9 cellular contexts compared by ENCODE assay signal in the genomic region with DNA sequence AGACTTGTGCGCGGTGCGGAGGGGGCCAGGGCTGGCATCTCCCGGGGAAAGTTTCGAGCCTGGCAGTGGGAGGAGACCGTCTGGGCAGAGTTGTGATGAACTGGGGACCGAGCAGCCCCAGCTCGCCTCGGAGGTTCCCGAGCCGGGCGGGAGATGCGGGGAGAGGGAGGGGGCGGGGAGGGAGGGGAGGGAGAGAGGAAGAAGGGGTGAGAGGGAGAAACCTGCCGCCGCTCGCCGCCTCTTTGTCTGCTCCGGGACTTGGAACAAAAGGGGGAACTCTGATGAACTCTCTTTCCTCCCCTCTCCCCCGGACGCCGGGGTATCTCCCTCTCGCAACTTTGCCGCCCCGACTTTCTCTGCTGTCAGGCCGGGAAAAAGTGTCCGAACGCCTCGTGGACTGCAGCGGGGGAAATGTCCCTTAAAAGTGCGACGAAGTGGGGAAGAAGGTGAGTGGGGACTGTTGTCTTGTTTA.
DNase-seq lines count a peak whose midpoint lies in the region; ATAC-seq and TF ChIP-seq lines count a peak whose summit lies in the region.
"Had no signal": no experiment of that assay in that cellular context is flagged by ENCODE, and none has a peak within 500 bp of the region (broad histone marks: within the 10 kb centered on the region; RNA-seq: fewer than 3 reads in every experiment).

No MANE protein-coding gene starts in this region.

- TF ChIP-seq CTCF in natural killer cell (IDR thresholded peaks at IDR 0.05) = no peak

- no peak for ATAC-seq in natural killer cell
- ATAC-seq: HCT116 had no signal

- no peaks in the 10 kb centered on the region for H3K36me3 Mint-ChIP-seq in natural killer cell

- peaks cover 42 to 56% of the 10 kb centered on the region in 2 donors for H3K27me3 Mint-ChIP-seq in natural killer cell (ENCODE audit: low read depth in 2 of 2)

- DNase-seq in AG20443 (ENCODE audit: low spot score) (peak; percentile 35), M059J (ENCODE audit: low read depth) (peak; percentile 30), ecto neural progenitor cell (ENCODE audit: low spot score) (peak; percentile 71), natural killer cell (no peak), NOMO-1 (lab: John Stamatoyannopoulos, UW; ENCODE audit: unreplicated experiment in 2 of 2) (no peak), NCI-H1694 treated with DMSO at 0.1 percent for 48 hours (lab: John Stamatoyannopoulos, UW) (no peak)
- DNase-seq in activated CD4-positive, CD25-positive, alpha-beta regulatory T cell (lab: John Stamatoyannopoulos, UW) = no peak
- DNase-seq in effector CD8-positive, alpha-beta T cell (lab: John Stamatoyannopoulos, UW) = no peak

- H3K4me3 Mint-ChIP-seq in natural killer cell = peak overlapping the region; percentile 13

- H3K4me1 Mint-ChIP-seq in natural killer cell = peaks cover 11 to 26% of the 10 kb centered on the region in 2 donors

- no peak overlapping the region for H3K27ac Mint-ChIP-seq in natural killer cell

- intact Hi-C loops in natural killer cell (cut with micrococcal nuclease) = no loop called here

- H3K9me3 Mint-ChIP-seq in natural killer cell = no peaks in the 10 kb centered on the region

Comparison
In these comparisons a context has a peak if more than half of its experiments do, and no peak if none do; other contexts are left out.
1. DNase-seq: peak in AG20443 (single experiment), M059J (single experiment) and ecto neural progenitor cell (single experiment); none in natural killer cell (single experiment), activated CD4-positive, CD25-positive, alpha-beta regulatory T cell (0 of 4), NOMO-1 (0 of 2), NCI-H1694 treated with DMSO at 0.1 percent for 48 hours (single experiment) and effector CD8-positive, alpha-beta T cell (single experiment).